1 cellular context compared by ENCODE assay signal in genomic region chr1:227255086-227255732, GRCh38.
TF ChIP-seq lines count a peak whose summit lies in the region.

No MANE protein-coding gene starts in this region.

TF ChIP-seq in K562, 482 proteins besides CTCF, POLR2A, EP300 and RAD21 (continued from another document and continues in another):
- no peak for TF ChIP-seq GTF3C2 (IDR thresholded peaks at IDR 0.05; ENCODE audit: borderline replicate concordance, extremely low read depth, insufficient read length)
- TF ChIP-seq ATF2 (CRISPR knock-in tag; IDR thresholded peaks at IDR 0.05), result no peak
- TF ChIP-seq KDM4B (IDR thresholded peaks at IDR 0.05; ENCODE audit: borderline replicate concordance in 2 of 2, low read depth in 1 of 2), result no peak
- TF ChIP-seq POLR2G (IDR thresholded peaks at IDR 0.05; ENCODE audit: low read depth, low read length), result no peak
- TF ChIP-seq ZNF212 (CRISPR knock-in tag; IDR thresholded peaks at IDR 0.05), result no peak
- no peak for TF ChIP-seq KLF16 (IDR thresholded peaks at IDR 0.05)
- no peak for TF ChIP-seq SIN3A (IDR thresholded peaks at IDR 0.05; ENCODE audit: borderline replicate concordance in 2 of 2, control insufficient read depth in 1 of 2, low read depth in 2 of 2, low read length in 2 of 2)
- peak; percentile 57; the same call in 1 of the 2 replicates for TF ChIP-seq BCOR (IDR thresholded peaks at IDR 0.05)
- no peak for TF ChIP-seq KAT8 (IDR thresholded peaks at IDR 0.05; ENCODE audit: low read depth)
- no peak for TF ChIP-seq AFF4 (CRISPR knock-in tag; IDR thresholded peaks at IDR 0.05)
- TF ChIP-seq ATF3 (IDR thresholded peaks at IDR 0.05), result peak; percentile 58
- no peak for TF ChIP-seq ATF3 (CRISPR knock-in tag; conservative IDR thresholded peaks at IDR 0.05)
- TF ChIP-seq HOMEZ (CRISPR knock-in tag; IDR thresholded peaks at IDR 0.05), result no peak
- no peak for TF ChIP-seq U2AF2 (optimal IDR thresholded peaks at IDR 0.05; ENCODE audit: low read depth, low read length)
- TF ChIP-seq ZNF23 (CRISPR knock-in tag; IDR thresholded peaks at IDR 0.05), result no peak
- TF ChIP-seq KLF1 (tag; IDR thresholded peaks at IDR 0.05), result no peak
- TF ChIP-seq SREBF1 (IDR thresholded peaks at IDR 0.05; ENCODE audit: borderline replicate concordance, low read depth, low read length), result no peak
- no peak for TF ChIP-seq ZBTB17 (CRISPR knock-in tag; IDR thresholded peaks at IDR 0.05)
- no peak for TF ChIP-seq ZMIZ1 (IDR thresholded peaks at IDR 0.05; ENCODE audit: low read depth in 2 of 2, low read length in 2 of 2)
- TF ChIP-seq NELFE (IDR thresholded peaks at IDR 0.05; ENCODE audit: insufficient read depth, insufficient read length), result no peak
- TF ChIP-seq HDAC3 (IDR thresholded peaks at IDR 0.05; ENCODE audit: borderline replicate concordance, partially characterized antibody), result no peak
- peak in 1 of 2 experiments; percentile 48; a peak in 1 of 3 replicates for TF ChIP-seq CBX3 (IDR thresholded peaks at IDR 0.05; ENCODE audit: borderline replicate concordance in 1 of 2, low read length in 2 of 2)
- TF ChIP-seq NFRKB (IDR thresholded peaks at IDR 0.05; ENCODE audit: low read depth), result no peak
- TF ChIP-seq ARID4B (CRISPR knock-in tag; IDR thresholded peaks at IDR 0.05), result no peak
- TF ChIP-seq ZFP91 (CRISPR knock-in tag; IDR thresholded peaks at IDR 0.05), result no peak
